ENCODE assay signal across 8 cellular contexts in the genomic region with DNA sequence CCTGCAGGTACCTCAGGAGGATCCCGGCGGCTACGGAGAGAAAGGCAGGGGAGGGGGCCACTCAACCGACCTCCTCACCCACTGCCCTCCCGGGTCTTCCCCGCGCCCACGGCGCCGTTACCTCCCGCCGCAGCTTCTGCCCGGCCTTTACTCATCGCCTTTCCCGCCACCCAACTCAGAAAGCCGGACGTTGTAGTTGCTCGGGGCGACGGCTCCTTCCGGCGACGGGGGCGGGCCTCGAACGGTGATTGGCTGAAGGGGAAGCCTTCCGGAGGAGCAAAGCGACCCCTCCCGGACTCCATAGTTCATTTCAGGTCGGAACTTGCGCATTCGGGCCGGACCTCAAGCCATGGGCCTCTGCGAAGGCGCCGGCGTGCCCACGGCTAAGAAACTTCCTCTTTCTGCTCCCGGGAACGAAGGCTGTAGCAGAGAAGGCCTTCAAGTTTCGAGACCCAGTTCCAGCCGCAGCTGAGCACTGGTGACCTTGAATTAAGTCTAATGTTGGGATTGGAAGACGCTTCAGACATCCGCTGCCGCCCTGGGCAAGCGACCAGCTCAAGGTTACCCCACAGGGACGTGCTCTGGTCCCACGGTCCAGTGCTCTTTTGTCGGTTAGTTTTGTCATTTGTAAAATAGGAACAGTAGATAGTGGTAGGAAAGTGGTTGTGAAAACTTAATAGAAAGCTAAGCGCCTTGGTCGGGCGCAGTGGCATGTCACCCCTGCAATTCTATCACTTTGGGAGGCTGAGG. TPM values are rescaled to one million over a fixed set of nuclear protein-coding genes. Genes with fewer than 3 reads are reported as not detected.
DNase-seq lines count a peak whose midpoint lies in the region; ATAC-seq and TF ChIP-seq lines count a peak whose summit lies in the region.

PSMC3IP (minus strand) TSS at position 198 of the 750 bp plus-strand sequence; CDS start at position 155, 43 bp downstream.

- DNase-seq in NCI-H187 (lab: John Stamatoyannopoulos, UW): peak; percentile 75 to 86
- DNase-seq in T-helper 17 cell: peak; percentile 82 to 86 (median 84)
- peak; percentile 65 to 95 (median 90) for DNase-seq in amygdala (lab: John Stamatoyannopoulos, UW)
- DNase-seq in left ventricle myocardium inferior: peak; percentile 96
- DNase-seq in progenitor cell of endocrine pancreas (ENCODE audit: low spot score, unreplicated experiment): peak; percentile 81
- DNase-seq in ureter (ENCODE audit: low spot score): peak; percentile 97

- no peaks in the 10 kb centered on the region for H3K9me3 ChIP-seq in T-helper 17 cell (ENCODE audit: control insufficient read depth, low read length, poor library complexity, severe bottlenecking)
- no peaks in the 10 kb centered on the region for H3K9me3 ChIP-seq in left ventricle myocardium inferior (replicated peaks)

- ATAC-seq in HG02884 (IDR thresholded peaks at IDR 0.05; ENCODE audit: unreplicated experiment) (peak; percentile 71), T-helper 17 cell (peak; percentile 94)

- peak within 1 kb of the TSS; percentile 95 for H3K27ac ChIP-seq in left ventricle myocardium inferior (replicated peaks)

- H3K4me1 Mint-ChIP-seq in T-helper 17 cell (peaks cover 21% of the 10 kb centered on the region), progenitor cell of endocrine pancreas (ENCODE audit: low read depth) (peaks cover 18% of the 10 kb centered on the region)

- H3K36me3 Mint-ChIP-seq in T-helper 17 cell (ENCODE audit: low read depth): peaks cover 5% of the 10 kb centered on the region
- peaks cover 9% of the 10 kb centered on the region for H3K36me3 Mint-ChIP-seq in progenitor cell of endocrine pancreas (ENCODE audit: insufficient read depth)

- no peaks in the 10 kb centered on the region for H3K9me3 Mint-ChIP-seq in progenitor cell of endocrine pancreas (ENCODE audit: low read depth)

- H3K36me3 ChIP-seq in left ventricle myocardium inferior: peaks cover 55% of the 10 kb centered on the region

- H3K27me3 ChIP-seq in left ventricle myocardium inferior (ENCODE audit: low read depth): no peaks in the 10 kb centered on the region

- H3K4me3 ChIP-seq in left ventricle myocardium inferior: peak within 1 kb of the TSS; percentile 76

- TF ChIP-seq CTCF in left ventricle myocardium inferior (IDR thresholded peaks at IDR 0.05; ENCODE audit: borderline replicate concordance) (peak; percentile 28), progenitor cell of endocrine pancreas (IDR thresholded peaks at IDR 0.05; ENCODE audit: unreplicated experiment) (peak; percentile 38)

- H3K4me3 Mint-ChIP-seq in T-helper 17 cell: peak within 1 kb of the TSS; percentile 98
- peak within 1 kb of the TSS; percentile 96 for H3K4me3 Mint-ChIP-seq in progenitor cell of endocrine pancreas (ENCODE audit: low read depth)

- H3K27me3 Mint-ChIP-seq in T-helper 17 cell (no peaks in the 10 kb centered on the region), progenitor cell of endocrine pancreas (no peaks in the 10 kb centered on the region)

- intact Hi-C loops in left ventricle myocardium inferior (cut with micrococcal nuclease): no loop called here

- peak; percentile 73 for TF ChIP-seq POLR2A in GM15510 (IDR thresholded peaks at IDR 0.05; ENCODE audit: borderline replicate concordance, extremely low read depth, insufficient read length)

- H3K4me1 ChIP-seq in left ventricle myocardium inferior: peaks cover 30% of the 10 kb centered on the region

- H3K27ac Mint-ChIP-seq in T-helper 17 cell: peak within 1 kb of the TSS; percentile 95
- peak within 1 kb of the TSS; percentile 98 for H3K27ac Mint-ChIP-seq in progenitor cell of endocrine pancreas

RNA-seq across cellular contexts. Expression of gene PSMC3IP, which starts in this region (rescaled TPM):
- total RNA-seq in T-helper 17 cell (1 to 10 TPM; 2.4 to 2.6 TPM), left ventricle myocardium inferior (2.5 TPM), progenitor cell of endocrine pancreas (18.1 and 19.6 TPM in 2 replicates), ureter (4.3 TPM)

Comparison
In these comparisons a context has a peak if more than half of its experiments do, and no peak if none do; other contexts are left out.
1. Peak in every context shown above with its lines: DNase-seq, ATAC-seq, H3K4me3 ChIP-seq and H3K27ac ChIP-seq.